Comparison of ENCODE assay signal across 1 cellular context in the genomic region with DNA sequence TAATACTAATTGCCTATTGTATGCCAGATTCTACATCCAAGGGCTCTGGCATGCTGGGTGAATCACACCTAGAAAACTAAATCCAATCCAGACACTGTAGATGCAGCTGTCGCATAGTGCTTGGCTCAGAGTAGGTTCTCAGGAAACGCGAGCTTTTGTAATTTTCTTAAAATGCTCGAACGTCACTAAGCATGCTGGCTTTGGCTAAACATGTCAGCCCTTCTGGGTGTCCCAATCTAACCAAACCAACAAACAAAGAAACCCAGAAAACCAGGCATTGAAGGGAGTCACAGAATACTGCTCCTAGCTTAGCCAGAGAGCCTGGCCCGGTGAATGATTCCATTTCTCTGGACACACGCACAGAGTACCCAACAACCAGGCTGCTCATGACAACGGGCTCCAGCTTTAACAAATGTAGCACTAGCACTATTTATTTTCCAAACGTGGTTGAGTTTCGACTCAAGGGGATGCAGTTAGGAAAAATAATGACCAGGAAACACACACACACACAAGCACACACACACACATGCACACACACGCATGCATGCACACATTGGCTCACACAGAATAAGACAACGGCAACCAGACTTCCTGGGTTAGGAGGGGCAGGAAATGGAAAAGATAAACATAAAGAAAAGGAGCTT.
TF ChIP-seq lines count a peak whose summit lies in the region.

No MANE protein-coding gene starts in this region.

TF ChIP-seq in IMR-90, 13 proteins besides CTCF, POLR2A, EP300 and RAD21 (continued from another document):
- TF ChIP-seq CEBPB (IDR thresholded peaks at IDR 0.05; ENCODE audit: low read depth, low read length): no peak
- TF ChIP-seq, protein P1, sequence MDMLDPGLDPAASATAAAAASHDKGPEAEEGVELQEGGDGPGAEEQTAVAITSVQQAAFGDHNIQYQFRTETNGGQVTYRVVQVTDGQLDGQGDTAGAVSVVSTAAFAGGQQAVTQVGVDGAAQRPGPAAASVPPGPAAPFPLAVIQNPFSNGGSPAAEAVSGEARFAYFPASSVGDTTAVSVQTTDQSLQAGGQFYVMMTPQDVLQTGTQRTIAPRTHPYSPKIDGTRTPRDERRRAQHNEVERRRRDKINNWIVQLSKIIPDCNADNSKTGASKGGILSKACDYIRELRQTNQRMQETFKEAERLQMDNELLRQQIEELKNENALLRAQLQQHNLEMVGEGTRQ (IDR thresholded peaks at IDR 0.05; ENCODE audit: low read depth, low read length): no peak
- no peak for TF ChIP-seq RFX5 (IDR thresholded peaks at IDR 0.05; ENCODE audit: low read depth, low read length)
- TF ChIP-seq MAFK (IDR thresholded peaks at IDR 0.05; ENCODE audit: low read depth, low read length): no peak
- no peak for TF ChIP-seq FOS (IDR thresholded peaks at IDR 0.05; ENCODE audit: low read depth, low read length)
- no peak for TF ChIP-seq BHLHE40 (IDR thresholded peaks at IDR 0.05; ENCODE audit: low read depth, low read length)
- TF ChIP-seq NFE2L2 (IDR thresholded peaks at IDR 0.05; ENCODE audit: low read depth, low read length): no peak
- TF ChIP-seq SMC3 (IDR thresholded peaks at IDR 0.05; ENCODE audit: low read depth, low read length): no peak
- TF ChIP-seq MXI1 (IDR thresholded peaks at IDR 0.05; ENCODE audit: borderline replicate concordance, low read depth, low read length): no peak
- no peak for TF ChIP-seq MAZ (IDR thresholded peaks at IDR 0.05; ENCODE audit: borderline replicate concordance, low read depth, low read length)
- TF ChIP-seq, protein P2, sequence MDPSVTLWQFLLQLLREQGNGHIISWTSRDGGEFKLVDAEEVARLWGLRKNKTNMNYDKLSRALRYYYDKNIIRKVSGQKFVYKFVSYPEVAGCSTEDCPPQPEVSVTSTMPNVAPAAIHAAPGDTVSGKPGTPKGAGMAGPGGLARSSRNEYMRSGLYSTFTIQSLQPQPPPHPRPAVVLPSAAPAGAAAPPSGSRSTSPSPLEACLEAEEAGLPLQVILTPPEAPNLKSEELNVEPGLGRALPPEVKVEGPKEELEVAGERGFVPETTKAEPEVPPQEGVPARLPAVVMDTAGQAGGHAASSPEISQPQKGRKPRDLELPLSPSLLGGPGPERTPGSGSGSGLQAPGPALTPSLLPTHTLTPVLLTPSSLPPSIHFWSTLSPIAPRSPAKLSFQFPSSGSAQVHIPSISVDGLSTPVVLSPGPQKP (IDR thresholded peaks at IDR 0.05; ENCODE audit: borderline replicate concordance, low read depth, low read length): no peak
- no peak for TF ChIP-seq RCOR1 (IDR thresholded peaks at IDR 0.05; ENCODE audit: insufficient replicate concordance, low read length)
